25 cellular contexts compared by ENCODE assay signal in genomic region chr21:24148461-24148860, GRCh38.
DNase-seq lines count a peak whose midpoint lies in the region; ATAC-seq, FAIRE-seq and TF ChIP-seq lines count a peak whose summit lies in the region.
"Had no signal": no experiment of that assay in that cellular context is flagged by ENCODE, and none has a peak within 500 bp of the region (broad histone marks: within the 10 kb centered on the region; RNA-seq: fewer than 3 reads in every experiment).

No MANE protein-coding gene starts in this region.

- no peak for TF ChIP-seq CTCF in D721Med (IDR thresholded peaks at IDR 0.05; ENCODE audit: insufficient read depth, missing control alignments)
- TF ChIP-seq CTCF in SU-DHL-6 (IDR thresholded peaks at IDR 0.05; ENCODE audit: insufficient read depth, low read length, poor library complexity, severe bottlenecking), result no peak

- FAIRE-seq in D721Med (lab: Jason Lieb, UNC), result peak; percentile 91
- FAIRE-seq: A549, GM12891, GM18507, H1 had no signal

- H3K79me2 ChIP-seq in SU-DHL-6 (ENCODE audit: insufficient read depth, low read length), result no peaks in the 10 kb centered on the region

- no peaks in the 10 kb centered on the region for H3K9me2 ChIP-seq in SU-DHL-6 (replicated peaks; ENCODE audit: insufficient read depth, low read length)

- no peak overlapping the region for H3K27ac ChIP-seq in SU-DHL-6 (ENCODE audit: low read depth, low read length)
- H3K27ac ChIP-seq: A549; BLaER1 treated with 17β-estradiol and CSF1 and Interleukin-3, amounts not matched to agents 10 nM and 100 nM; GM23248 had no signal

- no peak for ATAC-seq in SK-N-SH treated with all-trans-retinoic acid at 6 μM for 48 hours
- ATAC-seq in GM19023 (IDR thresholded peaks at IDR 0.05; ENCODE audit: unreplicated experiment), result no peak
- ATAC-seq: A549 had no signal

- no peaks in the 10 kb centered on the region for H4K20me1 ChIP-seq in SU-DHL-6 (ENCODE audit: low read depth, low read length)
- H4K20me1 ChIP-seq: BLaER1 treated with 17β-estradiol and CSF1 and Interleukin-3, amounts not matched to agents 10 nM and 100 nM had no signal

- H2AFZ ChIP-seq in SU-DHL-6 (ENCODE audit: low read depth, low read length, severe bottlenecking), result peak overlapping the region; percentile 16
- H2AFZ ChIP-seq: GM23248 had no signal

- H3K27me3 ChIP-seq in SU-DHL-6 (ENCODE audit: low read length), result no peaks in the 10 kb centered on the region
- H3K27me3 ChIP-seq: BE2C; BLaER1 treated with 17β-estradiol and CSF1 and Interleukin-3, amounts not matched to agents 10 nM and 100 nM had no signal

- no peaks in the 10 kb centered on the region for H3F3A ChIP-seq in SU-DHL-6 (ENCODE audit: insufficient read depth)

- no peaks in the 10 kb centered on the region for H3K9me3 ChIP-seq in SU-DHL-6 (ENCODE audit: insufficient read depth, low read length)
- H3K9me3 ChIP-seq: A549; BE2C; BLaER1 treated with 17β-estradiol and CSF1 and Interleukin-3, amounts not matched to agents 10 nM and 100 nM had no signal

- no peaks in the 10 kb centered on the region for H3K36me3 ChIP-seq in SU-DHL-6 (ENCODE audit: low read length)
- H3K36me3 ChIP-seq: BE2C; BLaER1 treated with 17β-estradiol and CSF1 and Interleukin-3, amounts not matched to agents 10 nM and 100 nM had no signal

- H3K4me3 ChIP-seq in SU-DHL-6 (ENCODE audit: insufficient read depth, low read length, poor library complexity, severe bottlenecking), result no peak overlapping the region
- H3K4me3 ChIP-seq: A549; BLaER1 treated with 17β-estradiol and CSF1 and Interleukin-3, amounts not matched to agents 10 nM and 100 nM; GM23248 had no signal

- DNase-seq in D721Med (ENCODE audit: insufficient read length, low spot score) (no peak), NCI-H82 (lab: John Stamatoyannopoulos, UW) (peak; percentile 89), DMS114 treated with DMSO at 0.1 percent for 48 hours (lab: John Stamatoyannopoulos, UW; ENCODE audit: unreplicated experiment) (no peak)
- DNase-seq: 8988T; ACHN; AML-193; BE2C; Calu3; CD4-positive, alpha-beta T cell; COR-L47; DMS 273 treated with DMSO at 0.1 percent for 48 hours; DMS53; DMS79 treated with DMSO at 0.1 percent for 48 hours; GF-D8; GM23248; H7; HCEC 1CT had no signal

- no peak overlapping the region for H3K9ac ChIP-seq in SU-DHL-6 (ENCODE audit: low read length)
- H3K9ac ChIP-seq: BLaER1 treated with 17β-estradiol and CSF1 and Interleukin-3, amounts not matched to agents 10 nM and 100 nM; GM23248 had no signal

- H3K4me2 ChIP-seq in SU-DHL-6 (ENCODE audit: low read depth, low read length, poor library complexity, severe bottlenecking), result no peak overlapping the region
- H3K4me2 ChIP-seq: A549; BLaER1 treated with 17β-estradiol and CSF1 and Interleukin-3, amounts not matched to agents 10 nM and 100 nM had no signal

TF ChIP-seq in SK-N-SH treated with all-trans-retinoic acid at 6 μM for 48 hours, 23 proteins besides CTCF, POLR2A, EP300 and RAD21:
- TF ChIP-seq TOX (CRISPR knock-in tag; IDR thresholded peaks at IDR 0.05; ENCODE audit: borderline replicate concordance), result no peak
- no peak for TF ChIP-seq ZC3H10 (CRISPR knock-in tag; IDR thresholded peaks at IDR 0.05)
- TF ChIP-seq ARNTL (CRISPR knock-in tag; IDR thresholded peaks at IDR 0.05; ENCODE audit: borderline replicate concordance, low read depth), result no peak
- TF ChIP-seq, protein P1, sequence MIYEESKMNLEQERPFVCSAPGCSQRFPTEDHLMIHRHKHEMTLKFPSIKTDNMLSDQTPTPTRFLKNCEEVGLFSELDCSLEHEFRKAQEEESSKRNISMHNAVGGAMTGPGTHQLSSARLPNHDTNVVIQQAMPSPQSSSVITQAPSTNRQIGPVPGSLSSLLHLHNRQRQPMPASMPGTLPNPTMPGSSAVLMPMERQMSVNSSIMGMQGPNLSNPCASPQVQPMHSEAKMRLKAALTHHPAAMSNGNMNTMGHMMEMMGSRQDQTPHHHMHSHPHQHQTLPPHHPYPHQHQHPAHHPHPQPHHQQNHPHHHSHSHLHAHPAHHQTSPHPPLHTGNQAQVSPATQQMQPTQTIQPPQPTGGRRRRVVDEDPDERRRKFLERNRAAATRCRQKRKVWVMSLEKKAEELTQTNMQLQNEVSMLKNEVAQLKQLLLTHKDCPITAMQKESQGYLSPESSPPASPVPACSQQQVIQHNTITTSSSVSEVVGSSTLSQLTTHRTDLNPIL (CRISPR knock-in tag; IDR thresholded peaks at IDR 0.05; ENCODE audit: low read depth), result no peak
- TF ChIP-seq ZNF8 (CRISPR knock-in tag; IDR thresholded peaks at IDR 0.05), result no peak
- no peak for TF ChIP-seq PPARA (CRISPR knock-in tag; IDR thresholded peaks at IDR 0.05; ENCODE audit: borderline replicate concordance)
- TF ChIP-seq ZFP30 (CRISPR knock-in tag; IDR thresholded peaks at IDR 0.05), result no peak
- no peak for TF ChIP-seq POU6F1 (CRISPR knock-in tag; IDR thresholded peaks at IDR 0.05; ENCODE audit: borderline replicate concordance, low read depth)
- no peak for TF ChIP-seq ZNF565 (CRISPR knock-in tag; conservative IDR thresholded peaks at IDR 0.05; ENCODE audit: low read depth)
- no peak for TF ChIP-seq CSDC2 (CRISPR knock-in tag; IDR thresholded peaks at IDR 0.05)
- TF ChIP-seq, protein P2, sequence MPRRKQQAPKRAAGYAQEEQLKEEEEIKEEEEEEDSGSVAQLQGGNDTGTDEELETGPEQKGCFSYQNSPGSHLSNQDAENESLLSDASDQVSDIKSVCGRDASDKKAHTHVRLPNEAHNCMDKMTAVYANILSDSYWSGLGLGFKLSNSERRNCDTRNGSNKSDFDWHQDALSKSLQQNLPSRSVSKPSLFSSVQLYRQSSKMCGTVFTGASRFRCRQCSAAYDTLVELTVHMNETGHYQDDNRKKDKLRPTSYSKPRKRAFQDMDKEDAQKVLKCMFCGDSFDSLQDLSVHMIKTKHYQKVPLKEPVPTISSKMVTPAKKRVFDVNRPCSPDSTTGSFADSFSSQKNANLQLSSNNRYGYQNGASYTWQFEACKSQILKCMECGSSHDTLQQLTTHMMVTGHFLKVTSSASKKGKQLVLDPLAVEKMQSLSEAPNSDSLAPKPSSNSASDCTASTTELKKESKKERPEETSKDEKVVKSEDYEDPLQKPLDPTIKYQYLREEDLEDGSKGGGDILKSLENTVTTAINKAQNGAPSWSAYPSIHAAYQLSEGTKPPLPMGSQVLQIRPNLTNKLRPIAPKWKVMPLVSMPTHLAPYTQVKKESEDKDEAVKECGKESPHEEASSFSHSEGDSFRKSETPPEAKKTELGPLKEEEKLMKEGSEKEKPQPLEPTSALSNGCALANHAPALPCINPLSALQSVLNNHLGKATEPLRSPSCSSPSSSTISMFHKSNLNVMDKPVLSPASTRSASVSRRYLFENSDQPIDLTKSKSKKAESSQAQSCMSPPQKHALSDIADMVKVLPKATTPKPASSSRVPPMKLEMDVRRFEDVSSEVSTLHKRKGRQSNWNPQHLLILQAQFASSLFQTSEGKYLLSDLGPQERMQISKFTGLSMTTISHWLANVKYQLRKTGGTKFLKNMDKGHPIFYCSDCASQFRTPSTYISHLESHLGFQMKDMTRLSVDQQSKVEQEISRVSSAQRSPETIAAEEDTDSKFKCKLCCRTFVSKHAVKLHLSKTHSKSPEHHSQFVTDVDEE (CRISPR knock-in tag; IDR thresholded peaks at IDR 0.05), result no peak
- TF ChIP-seq TCF4 (CRISPR knock-in tag; IDR thresholded peaks at IDR 0.05; ENCODE audit: borderline replicate concordance), result no peak
- TF ChIP-seq ISL1 (CRISPR knock-in tag; IDR thresholded peaks at IDR 0.05), result no peak
- TF ChIP-seq OSR1 (CRISPR knock-in tag; IDR thresholded peaks at IDR 0.05), result no peak
- no peak for TF ChIP-seq ZNF70 (CRISPR knock-in tag; IDR thresholded peaks at IDR 0.05)
- no peak for TF ChIP-seq SNAI2 (CRISPR knock-in tag; IDR thresholded peaks at IDR 0.05)
- no peak for TF ChIP-seq ZFP3 (CRISPR knock-in tag; IDR thresholded peaks at IDR 0.05)
- no peak for TF ChIP-seq ESRRG (CRISPR knock-in tag; IDR thresholded peaks at IDR 0.05)
